27 cellular contexts compared by ENCODE assay signal in the genomic region with DNA sequence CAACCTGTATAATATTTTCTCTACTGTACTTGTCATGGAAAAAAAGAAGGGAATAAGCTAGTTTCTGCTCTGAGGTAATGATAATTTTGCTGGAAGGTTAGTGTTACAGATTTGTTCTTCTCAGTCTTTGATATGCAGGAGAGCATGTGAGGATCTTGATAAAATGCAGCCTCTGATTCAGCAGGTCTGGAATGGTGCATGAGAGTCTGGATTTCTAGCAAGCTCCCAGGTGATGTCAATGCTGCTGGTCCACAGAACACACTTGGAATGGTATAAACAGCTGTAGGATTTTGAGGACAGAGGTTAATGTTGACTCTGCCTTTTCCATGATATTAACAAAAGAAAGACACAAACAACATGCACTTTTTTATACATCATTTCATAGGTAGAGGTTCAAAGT.
DNase-seq lines count a peak whose midpoint lies in the region; ATAC-seq, FAIRE-seq and TF ChIP-seq lines count a peak whose summit lies in the region.
"Had no signal": no experiment of that assay in that cellular context is flagged by ENCODE, and none has a peak within 500 bp of the region (broad histone marks: within the 10 kb centered on the region; RNA-seq: fewer than 3 reads in every experiment).

No MANE protein-coding gene starts in this region.

- TF ChIP-seq EP300 in SK-N-SH (IDR thresholded peaks at IDR 0.05; ENCODE audit: borderline replicate concordance in 1 of 2, low read depth in 1 of 2, low read length in 1 of 2) = peak in 1 of 2 experiments; percentile 33; a peak in 1 of 4 replicates

- no peak overlapping the region for H2AFZ ChIP-seq in SK-N-SH (ENCODE audit: low read depth)
- no peak overlapping the region for H2AFZ ChIP-seq in endothelial cell of umbilical vein (ENCODE audit: low read depth, low read length)
- no peak overlapping the region for H2AFZ ChIP-seq in smooth muscle cell (ENCODE audit: low read depth)
- H2AFZ ChIP-seq in osteoblast (ENCODE audit: low read length) = no peak overlapping the region

- BruUV-seq in endothelial cell of umbilical vein (replicated peaks; lab: Mats Ljungman, UMichigan) = no TSS peak

- H3K9me3 ChIP-seq in SK-N-SH = no peaks in the 10 kb centered on the region
- H3K9me3 ChIP-seq in endothelial cell of umbilical vein (replicated peaks; ENCODE audit: control insufficient read depth, insufficient read depth, low read length) = no peaks in the 10 kb centered on the region
- no peaks in the 10 kb centered on the region for H3K9me3 ChIP-seq in smooth muscle cell (replicated peaks; ENCODE audit: low read depth)
- H3K9me3 ChIP-seq in osteoblast (ENCODE audit: low read depth, low read length) = no peaks in the 10 kb centered on the region
- H3K9me3 ChIP-seq: BLaER1 treated with 17β-estradiol and CSF1 and Interleukin-3, amounts not matched to agents 10 nM and 100 nM; Caco-2; SJSA1 had no signal

- H3K4me2 ChIP-seq in SK-N-SH (no peak overlapping the region), endothelial cell of umbilical vein (ENCODE audit: insufficient read depth, low read length) (no peak overlapping the region), mesendoderm (ENCODE audit: low read length) (no peak overlapping the region), smooth muscle cell (no peak overlapping the region), osteoblast (ENCODE audit: insufficient read depth, low read length) (no peak overlapping the region)
- H3K4me2 ChIP-seq: BLaER1 treated with 17β-estradiol and CSF1 and Interleukin-3, amounts not matched to agents 10 nM and 100 nM had no signal

- no peak overlapping the region for H3K9ac ChIP-seq in SK-N-SH
- H3K9ac ChIP-seq in endothelial cell of umbilical vein (replicated peaks; ENCODE audit: extremely low read depth, insufficient read depth, low read length) = no peak overlapping the region
- no peak overlapping the region for H3K9ac ChIP-seq in mesendoderm (ENCODE audit: low read length)
- H3K9ac ChIP-seq in smooth muscle cell (ENCODE audit: low read depth) = no peak overlapping the region
- H3K9ac ChIP-seq: BLaER1 treated with 17β-estradiol and CSF1 and Interleukin-3, amounts not matched to agents 10 nM and 100 nM had no signal

- no peak overlapping the region for H3K56ac ChIP-seq in mesendoderm (ENCODE audit: low read length)

- H3K9me2 ChIP-seq in SK-N-SH = no peaks in the 10 kb centered on the region

- TF ChIP-seq POLR2A in endothelial cell of umbilical vein (IDR thresholded peaks at IDR 0.05; ENCODE audit: low read depth, low read length) = no peak

- H3K36me3 ChIP-seq in SK-N-SH (replicated peaks in 1 of 2; ENCODE audit: control insufficient read depth in 1 of 2, insufficient read depth in 2 of 2, low read length in 1 of 2) = no peaks in the 10 kb centered on the region
- H3K36me3 ChIP-seq in endothelial cell of umbilical vein (ENCODE audit: control insufficient read depth in 2 of 2, extremely low read depth in 1 of 2, insufficient read depth in 2 of 2, low read length in 2 of 2) = no peaks in the 10 kb centered on the region
- H3K36me3 ChIP-seq in mesendoderm (ENCODE audit: control insufficient read depth, insufficient read depth, low read length) = no peaks in the 10 kb centered on the region
- H3K36me3 ChIP-seq in smooth muscle cell (ENCODE audit: low read depth) = no peaks in the 10 kb centered on the region
- H3K36me3 ChIP-seq in osteoblast (ENCODE audit: insufficient read depth, low read length) = no peaks in the 10 kb centered on the region
- H3K36me3 ChIP-seq: BLaER1 treated with 17β-estradiol and CSF1 and Interleukin-3, amounts not matched to agents 10 nM and 100 nM; SJSA1 had no signal

- no peaks in the 10 kb centered on the region for H3K79me2 ChIP-seq in SK-N-SH (ENCODE audit: insufficient read depth)
- H3K79me2 ChIP-seq in endothelial cell of umbilical vein (ENCODE audit: control insufficient read depth, insufficient read depth, low read length) = no peaks in the 10 kb centered on the region
- H3K79me2 ChIP-seq in mesendoderm (ENCODE audit: control insufficient read depth, insufficient read depth, low read length) = no peaks in the 10 kb centered on the region
- no peaks in the 10 kb centered on the region for H3K79me2 ChIP-seq in smooth muscle cell (ENCODE audit: low read depth)
- H3K79me2 ChIP-seq in osteoblast (ENCODE audit: insufficient read depth, low read length) = no peaks in the 10 kb centered on the region

- no peak overlapping the region for H3K4ac ChIP-seq in mesendoderm (ENCODE audit: low read depth, low read length)

- TF ChIP-seq RAD21 in SK-N-SH (IDR thresholded peaks at IDR 0.05; ENCODE audit: low read length) = no peak

- no peak for TF ChIP-seq CTCF in SK-N-SH (IDR thresholded peaks at IDR 0.05)
- TF ChIP-seq CTCF in endothelial cell of umbilical vein (IDR thresholded peaks at IDR 0.05; ENCODE audit: extremely low read depth in 1 of 2, insufficient read depth in 1 of 2, low read depth in 1 of 2, low read length in 2 of 2) = no peak
- no peak for TF ChIP-seq CTCF in smooth muscle cell (IDR thresholded peaks at IDR 0.05; ENCODE audit: borderline replicate concordance, insufficient read depth, poor library complexity, severe bottlenecking)
- no peak for TF ChIP-seq CTCF in osteoblast (IDR thresholded peaks at IDR 0.05; ENCODE audit: extremely low read depth, low read depth, low read length)
- TF ChIP-seq CTCF in GM20000 (IDR thresholded peaks at IDR 0.05; ENCODE audit: extremely low read depth, missing control alignments) = no peak

- no peak overlapping the region for H4K5ac ChIP-seq in mesendoderm (ENCODE audit: low read length)

- H4K8ac ChIP-seq in mesendoderm (ENCODE audit: low read depth, low read length) = peak overlapping the region; percentile 56

- H4K20me1 ChIP-seq in SK-N-SH (ENCODE audit: insufficient read depth) (no peaks in the 10 kb centered on the region), endothelial cell of umbilical vein (replicated peaks; ENCODE audit: control insufficient read depth, extremely low read depth, insufficient read depth, low read length) (no peaks in the 10 kb centered on the region), smooth muscle cell (ENCODE audit: low read depth) (no peaks in the 10 kb centered on the region), osteoblast (ENCODE audit: insufficient read depth, low read length) (no peaks in the 10 kb centered on the region)
- H4K20me1 ChIP-seq: BLaER1 treated with 17β-estradiol and CSF1 and Interleukin-3, amounts not matched to agents 10 nM and 100 nM had no signal

- POLR2A ChIA-PET in SK-N-SH (lab: Yijun Ruan, JAX) = interaction anchor here (1.3 kb wide), 1 partner anchor 687 kb away, joined by 5 read pairs; a partner anchor contains a TSS
- POLR2A ChIA-PET in endothelial cell of umbilical vein (lab: Charles Lee) = no interaction called here

- H3K79me1 ChIP-seq in mesendoderm (ENCODE audit: low read length) = no peaks in the 10 kb centered on the region

- no peak overlapping the region for H2AK5ac ChIP-seq in mesendoderm (ENCODE audit: low read length)

- H3K4me1 ChIP-seq in SK-N-SH (ENCODE audit: control insufficient read depth in 1 of 2, insufficient read depth in 2 of 2, low read depth in 1 of 2, low read length in 1 of 2) = peaks cover 13 to 33% of the 10 kb centered on the region in 2 experiments; a peak in 3 of 4 replicates
- no peaks in the 10 kb centered on the region for H3K4me1 ChIP-seq in endothelial cell of umbilical vein (ENCODE audit: control insufficient read depth, extremely low read depth, insufficient read depth, low read length)
- no peaks in the 10 kb centered on the region for H3K4me1 ChIP-seq in mesendoderm (ENCODE audit: control insufficient read depth, low read depth, low read length)
- peaks cover 13% of the 10 kb centered on the region for H3K4me1 ChIP-seq in smooth muscle cell (ENCODE audit: low read depth)
- no peaks in the 10 kb centered on the region for H3K4me1 ChIP-seq in osteoblast (ENCODE audit: insufficient read depth, low read length)
- H3K4me1 ChIP-seq: BLaER1 treated with 17β-estradiol and CSF1 and Interleukin-3, amounts not matched to agents 10 nM and 100 nM; Caco-2; SJSA1 had no signal

- H3K27ac ChIP-seq in SK-N-SH (ENCODE audit: low read depth in 2 of 2, low read length in 1 of 2) (peak overlapping the region in 1 of 2 experiments; percentile 99; a peak in 2 of 4 replicates), endothelial cell of umbilical vein (ENCODE audit: insufficient read depth, low read depth, low read length) (no peak overlapping the region), mesendoderm (ENCODE audit: low read depth, low read length) (no peak overlapping the region), smooth muscle cell (ENCODE audit: low read depth) (peak overlapping the region; percentile 6), osteoblast (ENCODE audit: low read depth, low read length) (no peak overlapping the region)
- H3K27ac ChIP-seq: 22Rv1; BLaER1 treated with 17β-estradiol and CSF1 and Interleukin-3, amounts not matched to agents 10 nM and 100 nM; SJSA1 had no signal

- H3K23ac ChIP-seq in mesendoderm (ENCODE audit: low read length) = no peak overlapping the region

- H2BK15ac ChIP-seq in mesendoderm (replicated peaks; ENCODE audit: low read depth) = no peak overlapping the region

- intact Hi-C loops in endothelial cell of umbilical vein (cut with micrococcal nuclease) = no loop called here

- no peak for DNase-seq in SK-N-SH
- DNase-seq in endothelial cell of umbilical vein (ENCODE audit: low read depth, low spot score) = no peak
- DNase-seq in mesendoderm = peak; percentile 43
- DNase-seq in smooth muscle cell (lab: John Stamatoyannopoulos, UW; ENCODE audit: unreplicated experiment) = no peak
- DNase-seq in osteoblast (ENCODE audit: insufficient read length, low spot score, missing footprints) = no peak
- no peak for DNase-seq in GM20000 (ENCODE audit: low spot score)
- DNase-seq: ACHN; Caco-2; CD4-positive, alpha-beta memory T cell; DMS 273 treated with DMSO at 0.1 percent for 48 hours; DMS79 treated with DMSO at 0.1 percent for 48 hours; H7; KG1; NCI-H1105 treated with DMSO at 0.1 percent for 48 hours; NCI-H1694; NCI-H2081; NCI-H2171; NCI-H446; NCI-H526 had no signal

- no peak overlapping the region for H2BK120ac ChIP-seq in mesendoderm (ENCODE audit: low read depth, low read length)

- H3F3A ChIP-seq in SK-N-SH (replicated peaks; ENCODE audit: insufficient read depth) (no peaks in the 10 kb centered on the region), smooth muscle cell (ENCODE audit: low read depth) (peaks cover 8% of the 10 kb centered on the region)

- no peak overlapping the region for H3K4me3 ChIP-seq in SK-N-SH (ENCODE audit: low read depth in 2 of 2, low read length in 1 of 2)
- no peak overlapping the region for H3K4me3 ChIP-seq in endothelial cell of umbilical vein (replicated peaks in 1 of 3; ENCODE audit: insufficient read depth in 1 of 3, low read depth in 1 of 3, low read length in 3 of 3)
- H3K4me3 ChIP-seq in mesendoderm (ENCODE audit: low read length) = no peak overlapping the region
- H3K4me3 ChIP-seq in smooth muscle cell = no peak overlapping the region
- H3K4me3 ChIP-seq in osteoblast (ENCODE audit: insufficient read depth, low read length) = no peak overlapping the region
- H3K4me3 ChIP-seq: BLaER1 treated with 17β-estradiol and CSF1 and Interleukin-3, amounts not matched to agents 10 nM and 100 nM; GM12878; SJSA1 had no signal

- FAIRE-seq in endothelial cell of umbilical vein (lab: Jason Lieb, UNC) = peak; percentile 46
- FAIRE-seq: GM12878, HTR-8/SVneo, RCC 7860 had no signal

- CTCF ChIA-PET in SK-N-SH (lab: Yijun Ruan, JAX) = interaction anchor here (0.8 to 1.6 kb wide), 3 partner anchors 24 to 686 kb away, joined by 3 to 5 read pairs (median 3); a partner anchor contains a TSS
- CTCF ChIA-PET in endothelial cell of umbilical vein (lab: Charles Lee) = interaction anchor here (1.2 to 1.5 kb wide), 4 partner anchors 9 to 230 kb away, joined by 3 to 5 read pairs (median 3); no protein-coding TSS in a partner anchor

- H3K18ac ChIP-seq in mesendoderm (ENCODE audit: low read length) = no peak overlapping the region

- ATAC-seq in SK-N-SH treated with all-trans-retinoic acid at 6 μM for 48 hours (no peak), HG03095 (IDR thresholded peaks at IDR 0.05; ENCODE audit: unreplicated experiment) (no peak)
- ATAC-seq: GM12878 had no signal

- H3K9me1 ChIP-seq in endothelial cell of umbilical vein (replicated peaks; ENCODE audit: control insufficient read depth, extremely low read depth, insufficient read depth, low read length) = no peaks in the 10 kb centered on the region

- no peak overlapping the region for H2BK5ac ChIP-seq in mesendoderm (ENCODE audit: low read length)

- H3K27me3 ChIP-seq in SK-N-SH (ENCODE audit: insufficient read depth) (no peaks in the 10 kb centered on the region), endothelial cell of umbilical vein (ENCODE audit: control insufficient read depth in 2 of 2, insufficient read depth in 2 of 2, low read length in 2 of 2) (no peaks in the 10 kb centered on the region), mesendoderm (ENCODE audit: insufficient read depth, low read length, poor library complexity) (no peaks in the 10 kb centered on the region), smooth muscle cell (ENCODE audit: low read depth) (no peaks in the 10 kb centered on the region), osteoblast (ENCODE audit: insufficient read depth, low read length) (peaks cover 4% of the 10 kb centered on the region)
- H3K27me3 ChIP-seq: BLaER1 treated with 17β-estradiol and CSF1 and Interleukin-3, amounts not matched to agents 10 nM and 100 nM; SJSA1 had no signal

- dilution Hi-C loops in endothelial cell of umbilical vein (cut with MboI; ENCODE audit: extremely low pct_ligation_motif_present, low sequenced_read_pairs) = no loop called here
